ENCODE assay signal across 8 cellular contexts in genomic region chr16:3027983-3028715, GRCh38. TPM values are rescaled to one million over a fixed set of nuclear protein-coding genes. Genes with fewer than 3 reads are reported as not detected.
DNase-seq lines count a peak whose midpoint lies in the region; ATAC-seq and TF ChIP-seq lines count a peak whose summit lies in the region.

No MANE protein-coding gene starts in this region.

- TF ChIP-seq CTCF in ascending aorta (IDR thresholded peaks at IDR 0.05) (peak; percentile 57 to 73 (median 65)), smooth muscle cell (IDR thresholded peaks at IDR 0.05; ENCODE audit: borderline replicate concordance, insufficient read depth, poor library complexity, severe bottlenecking) (peak; percentile 77)

- WGBS in smooth muscle cell (ENCODE audit: low lambda C conversion rate): 13% methylated on average over 46 of the region's 58 CpGs

- H3K4me2 ChIP-seq in smooth muscle cell: peak overlapping the region; percentile 67

- ATAC-seq in HG03095 (IDR thresholded peaks at IDR 0.05; ENCODE audit: unreplicated experiment): no peak

- peak overlapping the region; percentile 66 for H3K4me3 Mint-ChIP-seq in T-helper 2 cell treated with Interferon-gamma antibody and Interleukin-4, amounts not matched to agents 5 μg/mL and 100 μg/mL, for 36 hours

- H3K4me1 ChIP-seq in ascending aorta (peaks cover 2 to 21% of the 10 kb centered on the region in 2 donors), smooth muscle cell (ENCODE audit: low read depth) (peaks cover 9% of the 10 kb centered on the region)

- H3K9me3 Mint-ChIP-seq in T-helper 2 cell treated with Interferon-gamma antibody and Interleukin-4, amounts not matched to agents 5 μg/mL and 100 μg/mL, for 36 hours: no peaks in the 10 kb centered on the region

- no peaks in the 10 kb centered on the region for H3K79me2 ChIP-seq in smooth muscle cell (ENCODE audit: low read depth)

- no peak overlapping the region for H3K9ac ChIP-seq in smooth muscle cell (ENCODE audit: low read depth)

- no peaks in the 10 kb centered on the region for H3K9me3 ChIP-seq in ascending aorta
- no peaks in the 10 kb centered on the region for H3K9me3 ChIP-seq in smooth muscle cell (replicated peaks; ENCODE audit: low read depth)

- no peaks in the 10 kb centered on the region for H3F3A ChIP-seq in smooth muscle cell (ENCODE audit: low read depth)

- H3K4me3 ChIP-seq in ascending aorta: no peak overlapping the region
- no peak overlapping the region for H3K4me3 ChIP-seq in smooth muscle cell

- H3K27me3 ChIP-seq in ascending aorta: no peaks in the 10 kb centered on the region
- H3K27me3 ChIP-seq in smooth muscle cell (ENCODE audit: low read depth): peaks cover 18% of the 10 kb centered on the region

- H3K27ac ChIP-seq in ascending aorta (no peak overlapping the region), smooth muscle cell (ENCODE audit: low read depth) (no peak overlapping the region)

- intact Hi-C loops in ascending aorta (cut with DNase I): loop anchor here (2.0 to 10.0 kb wide), 3 partner anchors 31 to 493 kb away; partner anchors contain the start of genes CEMP1 and PDPK1

- peaks cover 71% of the 10 kb centered on the region for H4K20me1 ChIP-seq in smooth muscle cell (ENCODE audit: low read depth)

- peaks cover 25% of the 10 kb centered on the region for H3K27me3 Mint-ChIP-seq in T-helper 2 cell treated with Interferon-gamma antibody and Interleukin-4, amounts not matched to agents 5 μg/mL and 100 μg/mL, for 36 hours (ENCODE audit: low read depth)

- peaks cover 23% of the 10 kb centered on the region for H3K36me3 Mint-ChIP-seq in T-helper 2 cell treated with Interferon-gamma antibody and Interleukin-4, amounts not matched to agents 5 μg/mL and 100 μg/mL, for 36 hours (ENCODE audit: low read depth)

- peaks cover 28% of the 10 kb centered on the region for H3K4me1 Mint-ChIP-seq in T-helper 2 cell treated with Interferon-gamma antibody and Interleukin-4, amounts not matched to agents 5 μg/mL and 100 μg/mL, for 36 hours (ENCODE audit: low read depth)

- DNase-seq in SIG-M5 treated with dmso at 0.1 percent for 504 hours (lab: John Stamatoyannopoulos, UW; ENCODE audit: unreplicated experiment) (peak; percentile 70), SIG-M5 (lab: John Stamatoyannopoulos, UW) (no peak), NCI-H1417 (lab: John Stamatoyannopoulos, UW) (peak; percentile 84 to 97 (median 91)), ascending aorta (ENCODE audit: low spot score in 2 of 2) (peak; percentile 38 to 84), hypothalamus (lab: John Stamatoyannopoulos, UW) (peak in 37 of 51 donors; percentile 8 to 77 (median 43)), smooth muscle cell (lab: John Stamatoyannopoulos, UW; ENCODE audit: unreplicated experiment) (peak; percentile 43)
- DNase-seq in T-helper 2 cell treated with Interferon-gamma antibody and Interleukin-4, amounts not matched to agents 5 μg/mL and 100 μg/mL, for 36 hours (ENCODE audit: low spot score): peak; percentile 81

- no peak overlapping the region for H3K27ac Mint-ChIP-seq in T-helper 2 cell treated with Interferon-gamma antibody and Interleukin-4, amounts not matched to agents 5 μg/mL and 100 μg/mL, for 36 hours

- H3K36me3 ChIP-seq in ascending aorta: peaks cover 18 to 20% of the 10 kb centered on the region in 2 donors
- no peaks in the 10 kb centered on the region for H3K36me3 ChIP-seq in smooth muscle cell (ENCODE audit: low read depth)

- no peak overlapping the region for H2AFZ ChIP-seq in smooth muscle cell (ENCODE audit: low read depth)

RNA-seq across cellular contexts. Expression of gene THOC6, which starts 4.3 kb away (rescaled TPM):
- total RNA-seq in ascending aorta (32.6 TPM), smooth muscle cell (24.1 and 28.9 TPM in 2 replicates)
- 59.4 and 83.9 TPM in 2 replicates for polyA plus RNA-seq in smooth muscle cell

RNA-seq across cellular contexts. Expression of gene HCFC1R1, which starts 4.4 kb away (rescaled TPM):
- total RNA-seq in ascending aorta (50.8 TPM), smooth muscle cell (63.3 and 73.5 TPM in 2 replicates)
- 337 and 367 TPM in 2 replicates for polyA plus RNA-seq in smooth muscle cell

RNA-seq across cellular contexts. Expression of gene TNFRSF12A, which starts 8.0 kb away (rescaled TPM):
- total RNA-seq in ascending aorta: 914 TPM
- total RNA-seq in smooth muscle cell: 192 and 219 TPM in 2 replicates
- polyA plus RNA-seq in smooth muscle cell: 386 and 512 TPM in 2 replicates

RNA-seq across cellular contexts. Expression of gene BICDL2, which starts 8.6 kb away (rescaled TPM):
- not detected for total RNA-seq in ascending aorta
- 0.49 and 1.5 TPM in 2 replicates for total RNA-seq in smooth muscle cell
- 0.86 and 7.9 TPM in 2 replicates for polyA plus RNA-seq in smooth muscle cell

RNA-seq across cellular contexts. Expression of gene CLDN6, which starts 10.2 kb away (rescaled TPM):
- total RNA-seq in ascending aorta (not detected), smooth muscle cell (97.0 and 113 TPM in 2 replicates)
- 55.4 and 365 TPM in 2 replicates for polyA plus RNA-seq in smooth muscle cell
